ENCODE assay signal across 23 cellular contexts in genomic region chr3:4394567-4394966, GRCh38.
DNase-seq lines count a peak whose midpoint lies in the region; ATAC-seq and TF ChIP-seq lines count a peak whose summit lies in the region.
"Had no signal": no experiment of that assay in that cellular context is flagged by ENCODE, and none has a peak within 500 bp of the region (broad histone marks: within the 10 kb centered on the region; RNA-seq: fewer than 3 reads in every experiment).

No MANE protein-coding gene starts in this region.

- intact Hi-C loops in activated CD4-positive, alpha-beta memory T cell treated with anti-CD3 and anti-CD28 coated beads for 36 hours (cut with micrococcal nuclease), result no loop called here
- intact Hi-C loops in testis (cut with DNase I; ENCODE audit: low total_unique reads), result no loop called here

- no peaks in the 10 kb centered on the region for H3K9me3 ChIP-seq in testis
- H3K9me3 ChIP-seq: adrenal gland, BE2C, Caco-2, stomach, tibial artery had no signal

- H3K4me1 ChIP-seq in testis, result no peaks in the 10 kb centered on the region
- H3K4me1 ChIP-seq: adrenal gland, BE2C, Caco-2, left ventricle myocardium inferior, tibial artery had no signal

- peak overlapping the region; percentile 79 for H3K27ac Mint-ChIP-seq in activated T-cell treated with anti-CD3 and anti-CD28 coated beads, Interleukin-2, amount 50 U/mL, for 24 hours
- peak overlapping the region; percentile 69 for H3K27ac Mint-ChIP-seq in activated CD4-positive, alpha-beta memory T cell treated with anti-CD3 and anti-CD28 coated beads for 36 hours
- no peak overlapping the region for H3K27ac Mint-ChIP-seq in stimulated activated naive CD8-positive, alpha-beta T cell treated with anti-CD3 and anti-CD28 coated beads, Interleukin-15, amount 100 ng/mL, for 72 hours
- H3K27ac Mint-ChIP-seq: brain had no signal

- H3K27me3 Mint-ChIP-seq in activated T-cell treated with anti-CD3 and anti-CD28 coated beads, Interleukin-2, amount 50 U/mL, for 24 hours, result no peaks in the 10 kb centered on the region
- H3K27me3 Mint-ChIP-seq in activated CD4-positive, alpha-beta memory T cell treated with anti-CD3 and anti-CD28 coated beads for 36 hours, result no peaks in the 10 kb centered on the region
- no peaks in the 10 kb centered on the region for H3K27me3 Mint-ChIP-seq in stimulated activated naive CD8-positive, alpha-beta T cell treated with anti-CD3 and anti-CD28 coated beads, Interleukin-15, amount 100 ng/mL, for 72 hours
- H3K27me3 Mint-ChIP-seq: brain had no signal

- H3K4me1 Mint-ChIP-seq in activated T-cell treated with anti-CD3 and anti-CD28 coated beads, Interleukin-2, amount 50 U/mL, for 24 hours (ENCODE audit: low read depth), result peaks cover 49% of the 10 kb centered on the region
- peaks cover 32% of the 10 kb centered on the region for H3K4me1 Mint-ChIP-seq in activated CD4-positive, alpha-beta memory T cell treated with anti-CD3 and anti-CD28 coated beads for 36 hours (ENCODE audit: low read depth)
- peaks cover 37% of the 10 kb centered on the region for H3K4me1 Mint-ChIP-seq in stimulated activated naive CD8-positive, alpha-beta T cell treated with anti-CD3 and anti-CD28 coated beads, Interleukin-15, amount 100 ng/mL, for 72 hours
- H3K4me1 Mint-ChIP-seq: brain had no signal

- H3K9me3 Mint-ChIP-seq in activated T-cell treated with anti-CD3 and anti-CD28 coated beads, Interleukin-2, amount 50 U/mL, for 24 hours, result peaks cover 3% of the 10 kb centered on the region
- peaks cover 5% of the 10 kb centered on the region for H3K9me3 Mint-ChIP-seq in activated CD4-positive, alpha-beta memory T cell treated with anti-CD3 and anti-CD28 coated beads for 36 hours
- peaks cover 0 to 12% of the 10 kb centered on the region in 2 donors for H3K9me3 Mint-ChIP-seq in stimulated activated naive CD8-positive, alpha-beta T cell treated with anti-CD3 and anti-CD28 coated beads, Interleukin-15, amount 100 ng/mL, for 72 hours

- CTCF ChIA-PET in activated CD4-positive, alpha-beta memory T cell treated with anti-CD3 and anti-CD28 coated beads for 36 hours (lab: Charles Lee), result interaction anchor here (1.9 kb wide), 1 partner anchor 43 kb away, joined by 7 read pairs; no protein-coding TSS in a partner anchor

- no peak for ATAC-seq in stimulated activated naive CD8-positive, alpha-beta T cell treated with anti-CD3 and anti-CD28 coated beads, Interleukin-15, amount 100 ng/mL, for 72 hours

- H3K27me3 ChIP-seq in brain microvascular endothelial cell (replicated peaks), result no peaks in the 10 kb centered on the region
- no peaks in the 10 kb centered on the region for H3K27me3 ChIP-seq in testis
- H3K27me3 ChIP-seq: adrenal gland, BE2C, stomach, tibial artery had no signal

- H3K4me3 Mint-ChIP-seq in activated T-cell treated with anti-CD3 and anti-CD28 coated beads, Interleukin-2, amount 50 U/mL, for 24 hours, result no peak overlapping the region
- H3K4me3 Mint-ChIP-seq in activated CD4-positive, alpha-beta memory T cell treated with anti-CD3 and anti-CD28 coated beads for 36 hours, result no peak overlapping the region
- peak overlapping the region; percentile 1 to 7 for H3K4me3 Mint-ChIP-seq in stimulated activated naive CD8-positive, alpha-beta T cell treated with anti-CD3 and anti-CD28 coated beads, Interleukin-15, amount 100 ng/mL, for 72 hours
- H3K4me3 Mint-ChIP-seq: brain had no signal

- no peaks in the 10 kb centered on the region for H3K36me3 ChIP-seq in brain microvascular endothelial cell (replicated peaks)
- H3K36me3 ChIP-seq in testis (ENCODE audit: low read depth, missing control alignments), result no peaks in the 10 kb centered on the region
- H3K36me3 ChIP-seq: adrenal gland, BE2C had no signal

- H3K36me3 Mint-ChIP-seq in activated T-cell treated with anti-CD3 and anti-CD28 coated beads, Interleukin-2, amount 50 U/mL, for 24 hours (ENCODE audit: low read depth), result peaks cover 73% of the 10 kb centered on the region
- H3K36me3 Mint-ChIP-seq in activated CD4-positive, alpha-beta memory T cell treated with anti-CD3 and anti-CD28 coated beads for 36 hours, result peaks cover 25% of the 10 kb centered on the region

- no peak for DNase-seq in activated T-cell treated with anti-CD3 and anti-CD28 coated beads, Interleukin-2, amount 50 U/mL, for 24 hours
- no peak for DNase-seq in activated T-cell treated with anti-CD3 and anti-CD28 coated beads, Interleukin-2, amount 50 U/mL, for 48 hours
- no peak for DNase-seq in activated CD4-positive, alpha-beta memory T cell treated with anti-CD3 and anti-CD28 coated beads for 36 hours
- DNase-seq in brain microvascular endothelial cell (no peak), CD1c-positive myeloid dendritic cell (ENCODE audit: extremely low spot score) (no peak), testis (no peak)
- no peak for DNase-seq in stimulated activated naive CD8-positive, alpha-beta T cell treated with anti-CD3 and anti-CD28 coated beads, Interleukin-15, amount 100 ng/mL, for 72 hours
- DNase-seq: ACHN; activated CD4-positive, CD25-positive, alpha-beta regulatory T cell; adrenal gland; BE2C; Caco-2; left ventricle myocardium inferior; mesendoderm; NCI-H1048; NCI-H1694 treated with DMSO at 0.1 percent for 48 hours; NCI-H2171 treated with DMSO at 0.1 percent for 48 hours; NCI-H524 treated with DMSO at 0.1 percent for 48 hours; occipital lobe; SIG-M5; stomach; tibial artery had no signal

- POLR2A ChIA-PET in activated CD4-positive, alpha-beta memory T cell treated with anti-CD3 and anti-CD28 coated beads for 36 hours (lab: Charles Lee), result no interaction called here

- no peak for TF ChIP-seq POLR2A in testis (IDR thresholded peaks at IDR 0.05)

- in situ Hi-C loops in brain microvascular endothelial cell (cut with HindIII; ENCODE audit: low pct_ligation_motif_present, low sequenced_read_pairs), result no loop called here

- H3K4me3 ChIP-seq in brain microvascular endothelial cell (ENCODE audit: low read depth, low read length) (no peak overlapping the region), testis (no peak overlapping the region)
- H3K4me3 ChIP-seq: adrenal gland, left ventricle myocardium inferior, stomach, tibial artery had no signal

- H3K27ac ChIP-seq in brain microvascular endothelial cell (peak overlapping the region; percentile 57), testis (no peak overlapping the region)
- H3K27ac ChIP-seq: adrenal gland, left ventricle myocardium inferior, stomach, tibial artery had no signal

- no peak for TF ChIP-seq CTCF in brain microvascular endothelial cell (IDR thresholded peaks at IDR 0.05; ENCODE audit: low read depth, low read length, missing control alignments)
- TF ChIP-seq CTCF in testis (IDR thresholded peaks at IDR 0.05), result no peak

- 94 to 96% methylated on average over 2 of the region's 2 CpGs for WGBS in testis, 2 donors

Comparison
In these comparisons a context has a peak if more than half of its experiments do, and no peak if none do; other contexts are left out.
1. H3K27ac Mint-ChIP-seq: peak in activated T-cell treated with anti-CD3 and anti-CD28 coated beads, Interleukin-2, amount 50 U/mL, for 24 hours (single experiment) and activated CD4-positive, alpha-beta memory T cell treated with anti-CD3 and anti-CD28 coated beads for 36 hours (single experiment); none in stimulated activated naive CD8-positive, alpha-beta T cell treated with anti-CD3 and anti-CD28 coated beads, Interleukin-15, amount 100 ng/mL, for 72 hours (0 of 2).
2. H3K4me3 Mint-ChIP-seq: peak in stimulated activated naive CD8-positive, alpha-beta T cell treated with anti-CD3 and anti-CD28 coated beads, Interleukin-15, amount 100 ng/mL, for 72 hours (2 of 2); none in activated T-cell treated with anti-CD3 and anti-CD28 coated beads, Interleukin-2, amount 50 U/mL, for 24 hours (single experiment) and activated CD4-positive, alpha-beta memory T cell treated with anti-CD3 and anti-CD28 coated beads for 36 hours (single experiment).